In the genomic region with DNA sequence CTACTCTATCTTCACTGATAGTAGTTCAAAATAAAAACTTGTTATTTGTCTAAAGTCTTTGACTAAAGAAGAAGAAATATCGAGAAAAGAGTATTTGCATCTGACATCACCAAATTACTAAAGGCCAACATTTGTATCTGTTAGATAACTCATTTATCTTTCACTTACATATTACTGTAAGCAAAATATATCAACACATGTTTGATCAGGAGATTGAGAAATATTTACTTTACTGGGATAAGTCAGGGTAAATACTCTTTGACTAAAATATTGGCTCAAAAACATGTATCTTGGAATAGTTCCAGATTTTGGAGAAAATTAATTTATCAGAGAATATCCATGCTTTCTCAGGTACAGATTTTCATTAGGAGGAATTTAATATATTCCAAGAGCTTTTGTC, we compare ENCODE assay signal across 21 cellular contexts.
A peak's percentile ranks its signal among the peaks of the same experiment; 100 is the strongest.
DNase-seq lines count a peak whose midpoint lies in the region; ATAC-seq, FAIRE-seq and TF ChIP-seq lines count a peak whose summit lies in the region.
"Had no signal": no experiment of that assay in that cellular context is flagged by ENCODE, and none has a peak within 500 bp of the region (broad histone marks: within the 10 kb centered on the region; RNA-seq: fewer than 3 reads in every experiment).

No MANE protein-coding gene starts in this region.

- no peaks in the 10 kb centered on the region for H3K79me2 ChIP-seq in HepG2 (ENCODE audit: insufficient read depth, low read length)

- no peak for TF ChIP-seq RAD21 in HepG2 (CRISPR knock-in tag; IDR thresholded peaks at IDR 0.05)

- H3K27me3 ChIP-seq in HepG2 (ENCODE audit: control insufficient read depth in 1 of 2, insufficient read depth in 2 of 2, low read length in 2 of 2) = no peaks in the 10 kb centered on the region
- H3K27me3 ChIP-seq: BLaER1 treated with 17β-estradiol and CSF1 and Interleukin-3, amounts not matched to agents 10 nM and 100 nM had no signal

- TF ChIP-seq CTCF in HepG2 (CRISPR knock-in tag; IDR thresholded peaks at IDR 0.05) = no peak

- TF ChIP-seq EP300 in HepG2 (IDR thresholded peaks at IDR 0.05; ENCODE audit: low read depth in 2 of 2, low read length in 2 of 2) = no peak
- TF ChIP-seq EP300 in HepG2 (CRISPR knock-in tag; IDR thresholded peaks at IDR 0.05; ENCODE audit: borderline replicate concordance) = no peak

- H3K4me1 ChIP-seq in HepG2 (ENCODE audit: insufficient read depth, low read length) = peaks cover 2% of the 10 kb centered on the region; the same call in 1 of the 2 replicates
- H3K4me1 ChIP-seq: A549; BLaER1 treated with 17β-estradiol and CSF1 and Interleukin-3, amounts not matched to agents 10 nM and 100 nM had no signal

- H4K20me1 ChIP-seq in HepG2 (ENCODE audit: insufficient read depth, low read length) = no peaks in the 10 kb centered on the region
- H4K20me1 ChIP-seq: BLaER1 treated with 17β-estradiol and CSF1 and Interleukin-3, amounts not matched to agents 10 nM and 100 nM had no signal

- H3K4me3 ChIP-seq in HepG2 (replicated peaks in 1 of 3; ENCODE audit: insufficient read depth in 1 of 3, low read depth in 2 of 3, low read length in 3 of 3) = no peak overlapping the region
- H3K4me3 ChIP-seq: A549; BLaER1 treated with 17β-estradiol and CSF1 and Interleukin-3, amounts not matched to agents 10 nM and 100 nM had no signal

- BruUV-seq in HepG2 (replicated peaks; lab: Mats Ljungman, UMichigan) = no TSS peak

- no peak overlapping the region for H3K27ac ChIP-seq in HepG2 (ENCODE audit: extremely low read length, insufficient read depth, low read length)
- H3K27ac ChIP-seq: 22Rv1; A549; BLaER1 treated with 17β-estradiol and CSF1 and Interleukin-3, amounts not matched to agents 10 nM and 100 nM; C4-2B had no signal

- FAIRE-seq in HepG2 (lab: Jason Lieb, UNC) = no peak
- FAIRE-seq: A549, D721Med, G401.6, GM12891, GM19239 had no signal

- TF ChIP-seq POLR2A in HepG2 (IDR thresholded peaks at IDR 0.05; ENCODE audit: insufficient read depth in 1 of 2, low read depth in 2 of 2, low read length in 2 of 2) = no peak

- CTCF ChIA-PET in HepG2 (lab: Yijun Ruan, JAX; ENCODE audit: low intra/inter-chr PET ratio, low total read pairs) = no interaction called here

- ATAC-seq in HepG2 = no peak
- ATAC-seq in HG02678 (IDR thresholded peaks at IDR 0.05; ENCODE audit: unreplicated experiment) = no peak
- ATAC-seq: A549; CD8-positive, alpha-beta T cell had no signal

- DNase-seq in DMS53 (lab: John Stamatoyannopoulos, UW) = peak; percentile 23
- no peak for DNase-seq in DMS53 treated with DMSO at 0.1 percent for 48 hours (lab: John Stamatoyannopoulos, UW; ENCODE audit: unreplicated experiment)
- peak; percentile 61 for DNase-seq in OCI-M1 (lab: John Stamatoyannopoulos, UW)
- DNase-seq in HepG2 (ENCODE audit: low spot score) = no peak
- DNase-seq in HT-29 (ENCODE audit: low spot score) = no peak
- DNase-seq: AML-193; Caco-2; Calu3; CD4-positive, alpha-beta T cell; CD8-positive, alpha-beta T cell; DMS79 treated with DMSO at 0.1 percent for 48 hours; GF-D8 had no signal

- WGBS in HepG2 (ENCODE audit: low lambda C conversion rate) = 0% methylated on average over 1 of the region's 1 CpG

- H3K9me3 ChIP-seq in HepG2 (ENCODE audit: low read length) = no peaks in the 10 kb centered on the region
- H3K9me3 ChIP-seq: A549; BLaER1 treated with 17β-estradiol and CSF1 and Interleukin-3, amounts not matched to agents 10 nM and 100 nM; Caco-2 had no signal

- POLR2A ChIA-PET in HepG2 (lab: Yijun Ruan, JAX) = no interaction called here

- H3K4me2 ChIP-seq in HepG2 (ENCODE audit: low read depth, low read length) = no peak overlapping the region
- H3K4me2 ChIP-seq: A549; BLaER1 treated with 17β-estradiol and CSF1 and Interleukin-3, amounts not matched to agents 10 nM and 100 nM had no signal

- H3K9ac ChIP-seq in HepG2 (ENCODE audit: insufficient read depth, low read depth, low read length) = no peak overlapping the region
- H3K9ac ChIP-seq: BLaER1 treated with 17β-estradiol and CSF1 and Interleukin-3, amounts not matched to agents 10 nM and 100 nM had no signal

- intact Hi-C loops in HepG2 (cut with micrococcal nuclease; ENCODE audit: unreplicated experiment) = no loop called here

- no peak overlapping the region for H2AFZ ChIP-seq in HepG2 (ENCODE audit: low read length)

- H3K36me3 ChIP-seq in HepG2 (replicated peaks in 1 of 2; ENCODE audit: control insufficient read depth in 1 of 2, insufficient read depth in 2 of 2, low read length in 2 of 2) = no peaks in the 10 kb centered on the region
- H3K36me3 ChIP-seq: BLaER1 treated with 17β-estradiol and CSF1 and Interleukin-3, amounts not matched to agents 10 nM and 100 nM had no signal

- in situ Hi-C loops in HepG2 (cut with HindIII; ENCODE audit: extremely low pct_ligation_motif_present, low pct_unique_long_range_greater_than_20kb) = no loop called here

TF ChIP-seq in HepG2, 621 proteins besides CTCF, POLR2A, EP300 and RAD21:
- TF ChIP-seq NFIC (IDR thresholded peaks at IDR 0.05; ENCODE audit: low read length) (0 out of 2 replicates have a peak, but pooled peaks have one; percentile 39), FOXA3 (CRISPR knock-in tag; IDR thresholded peaks at IDR 0.05) (0 out of 2 replicates have a peak, but pooled peaks have one; percentile 29)
- TF ChIP-seq, protein P1, sequence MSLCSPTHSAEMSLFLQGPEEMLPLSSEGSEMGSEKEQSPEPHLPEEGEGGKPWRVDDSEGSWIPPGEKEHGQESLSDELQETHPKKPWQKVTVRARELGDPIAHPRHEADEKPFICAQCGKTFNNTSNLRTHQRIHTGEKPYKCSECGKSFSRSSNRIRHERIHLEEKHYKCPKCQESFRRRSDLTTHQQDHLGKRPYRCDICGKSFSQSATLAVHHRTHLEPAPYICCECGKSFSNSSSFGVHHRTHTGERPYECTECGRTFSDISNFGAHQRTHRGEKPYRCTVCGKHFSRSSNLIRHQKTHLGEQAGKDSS (CRISPR knock-in tag; IDR thresholded peaks at IDR 0.05; ENCODE audit: borderline replicate concordance, low read depth) = no peak
- TF ChIP-seq, protein P2, sequence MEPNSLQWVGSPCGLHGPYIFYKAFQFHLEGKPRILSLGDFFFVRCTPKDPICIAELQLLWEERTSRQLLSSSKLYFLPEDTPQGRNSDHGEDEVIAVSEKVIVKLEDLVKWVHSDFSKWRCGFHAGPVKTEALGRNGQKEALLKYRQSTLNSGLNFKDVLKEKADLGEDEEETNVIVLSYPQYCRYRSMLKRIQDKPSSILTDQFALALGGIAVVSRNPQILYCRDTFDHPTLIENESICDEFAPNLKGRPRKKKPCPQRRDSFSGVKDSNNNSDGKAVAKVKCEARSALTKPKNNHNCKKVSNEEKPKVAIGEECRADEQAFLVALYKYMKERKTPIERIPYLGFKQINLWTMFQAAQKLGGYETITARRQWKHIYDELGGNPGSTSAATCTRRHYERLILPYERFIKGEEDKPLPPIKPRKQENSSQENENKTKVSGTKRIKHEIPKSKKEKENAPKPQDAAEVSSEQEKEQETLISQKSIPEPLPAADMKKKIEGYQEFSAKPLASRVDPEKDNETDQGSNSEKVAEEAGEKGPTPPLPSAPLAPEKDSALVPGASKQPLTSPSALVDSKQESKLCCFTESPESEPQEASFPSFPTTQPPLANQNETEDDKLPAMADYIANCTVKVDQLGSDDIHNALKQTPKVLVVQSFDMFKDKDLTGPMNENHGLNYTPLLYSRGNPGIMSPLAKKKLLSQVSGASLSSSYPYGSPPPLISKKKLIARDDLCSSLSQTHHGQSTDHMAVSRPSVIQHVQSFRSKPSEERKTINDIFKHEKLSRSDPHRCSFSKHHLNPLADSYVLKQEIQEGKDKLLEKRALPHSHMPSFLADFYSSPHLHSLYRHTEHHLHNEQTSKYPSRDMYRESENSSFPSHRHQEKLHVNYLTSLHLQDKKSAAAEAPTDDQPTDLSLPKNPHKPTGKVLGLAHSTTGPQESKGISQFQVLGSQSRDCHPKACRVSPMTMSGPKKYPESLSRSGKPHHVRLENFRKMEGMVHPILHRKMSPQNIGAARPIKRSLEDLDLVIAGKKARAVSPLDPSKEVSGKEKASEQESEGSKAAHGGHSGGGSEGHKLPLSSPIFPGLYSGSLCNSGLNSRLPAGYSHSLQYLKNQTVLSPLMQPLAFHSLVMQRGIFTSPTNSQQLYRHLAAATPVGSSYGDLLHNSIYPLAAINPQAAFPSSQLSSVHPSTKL (CRISPR knock-in tag; IDR thresholded peaks at IDR 0.05) = peak; percentile 25; the same call in 1 of the 2 replicates
TF ChIP-seq in HepG2: peak in this region for 3.

Comparison
In these comparisons a context has a peak if more than half of its experiments do, and no peak if none do; other contexts are left out.
1. DNase-seq: peak in DMS53 (single experiment) and OCI-M1 (single experiment); none in DMS53 treated with DMSO at 0.1 percent for 48 hours (single experiment), HepG2 (single experiment) and HT-29 (single experiment).